ENCODE assay signal across 9 cellular contexts in genomic region chr10:92822964-92823363, GRCh38. TPM values are rescaled to one million over a fixed set of nuclear protein-coding genes. Genes with fewer than 3 reads are reported as not detected.
A peak's percentile ranks its signal among the peaks of the same experiment; 100 is the strongest.
DNase-seq lines count a peak whose midpoint lies in the region; ATAC-seq and TF ChIP-seq lines count a peak whose summit lies in the region.
"Had no signal": no experiment of that assay in that cellular context is flagged by ENCODE, and none has a peak within 500 bp of the region (broad histone marks: within the 10 kb centered on the region; RNA-seq: fewer than 3 reads in every experiment).

No MANE protein-coding gene starts in this region.

- DNase-seq in AML-193 (lab: John Stamatoyannopoulos, UW) (peak; percentile 46 to 56), HEK293T (ENCODE audit: extremely low spot score) (peak; percentile 39), amniotic epithelial cell (ENCODE audit: low read depth) (peak; percentile 35), left lung (no peak), activated gamma-delta T cell treated with Interleukin-2 at 50 U/mL for 16 hours (no peak), Ammon's horn (ENCODE audit: low spot score) (no peak)
- DNase-seq: activated naive CD4-positive, alpha-beta T cell treated with anti-CD3 and anti-CD28 coated beads for 36 hours had no signal

- no peak for TF ChIP-seq CTCF in left lung (IDR thresholded peaks at IDR 0.05)

- peaks cover 9 to 19% of the 10 kb centered on the region in 2 donors for H3K4me1 ChIP-seq in left lung

- CTCF ChIA-PET in HEK293T (lab: Yijun Ruan, JAX) = interaction anchor here (1.2 to 1.7 kb wide), 3 partner anchors 16 to 24 kb away, joined by 3 to 9 read pairs (median 5); no protein-coding TSS in a partner anchor

- no peak overlapping the region for H3K4me3 ChIP-seq in left lung

- POLR2A ChIA-PET in HEK293T (lab: Yijun Ruan, JAX) = interaction anchor here (1.1 kb wide), 1 partner anchor 25 kb away, joined by 3 read pairs; the partner anchor contains the start of gene EXOC6

- no peaks in the 10 kb centered on the region for H3K36me3 ChIP-seq in left lung

- intact Hi-C loops in left lung (cut with DNase I) = no loop called here

- ATAC-seq in left lung (peak; percentile 53), HG03159 (IDR thresholded peaks at IDR 0.05; ENCODE audit: unreplicated experiment) (no peak), HG03439 (IDR thresholded peaks at IDR 0.05; ENCODE audit: unreplicated experiment) (no peak)

- no peaks in the 10 kb centered on the region for H3K9me3 ChIP-seq in left lung

- peak overlapping the region in 1 of 2 donors; percentile 74 for H3K27ac ChIP-seq in left lung

- H3K27me3 ChIP-seq in left lung = no peaks in the 10 kb centered on the region

TF ChIP-seq in HEK293T, 16 proteins besides CTCF, POLR2A, EP300 and RAD21:
- TF ChIP-seq, protein P1, sequence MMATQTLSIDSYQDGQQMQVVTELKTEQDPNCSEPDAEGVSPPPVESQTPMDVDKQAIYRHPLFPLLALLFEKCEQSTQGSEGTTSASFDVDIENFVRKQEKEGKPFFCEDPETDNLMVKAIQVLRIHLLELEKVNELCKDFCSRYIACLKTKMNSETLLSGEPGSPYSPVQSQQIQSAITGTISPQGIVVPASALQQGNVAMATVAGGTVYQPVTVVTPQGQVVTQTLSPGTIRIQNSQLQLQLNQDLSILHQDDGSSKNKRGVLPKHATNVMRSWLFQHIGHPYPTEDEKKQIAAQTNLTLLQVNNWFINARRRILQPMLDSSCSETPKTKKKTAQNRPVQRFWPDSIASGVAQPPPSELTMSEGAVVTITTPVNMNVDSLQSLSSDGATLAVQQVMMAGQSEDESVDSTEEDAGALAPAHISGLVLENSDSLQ (IDR thresholded peaks at IDR 0.05) = peak; percentile 32
- no peak for TF ChIP-seq NFRKB (IDR thresholded peaks at IDR 0.05)

RNA-seq across cellular contexts. Expression of gene EXOC6, which starts 25.4 kb away (rescaled TPM):
- 10 to 100 TPM; 19.0 to 24.0 TPM for total RNA-seq in left lung

Comparison
In these comparisons a context has a peak if more than half of its experiments do, and no peak if none do; other contexts are left out.
1. DNase-seq: peak in AML-193 (2 of 2), HEK293T (single experiment) and amniotic epithelial cell (single experiment); none in left lung (0 of 2), activated gamma-delta T cell treated with Interleukin-2 at 50 U/mL for 16 hours (single experiment) and Ammon's horn (single experiment).